8 cellular contexts compared by ENCODE assay signal in the genomic region with DNA sequence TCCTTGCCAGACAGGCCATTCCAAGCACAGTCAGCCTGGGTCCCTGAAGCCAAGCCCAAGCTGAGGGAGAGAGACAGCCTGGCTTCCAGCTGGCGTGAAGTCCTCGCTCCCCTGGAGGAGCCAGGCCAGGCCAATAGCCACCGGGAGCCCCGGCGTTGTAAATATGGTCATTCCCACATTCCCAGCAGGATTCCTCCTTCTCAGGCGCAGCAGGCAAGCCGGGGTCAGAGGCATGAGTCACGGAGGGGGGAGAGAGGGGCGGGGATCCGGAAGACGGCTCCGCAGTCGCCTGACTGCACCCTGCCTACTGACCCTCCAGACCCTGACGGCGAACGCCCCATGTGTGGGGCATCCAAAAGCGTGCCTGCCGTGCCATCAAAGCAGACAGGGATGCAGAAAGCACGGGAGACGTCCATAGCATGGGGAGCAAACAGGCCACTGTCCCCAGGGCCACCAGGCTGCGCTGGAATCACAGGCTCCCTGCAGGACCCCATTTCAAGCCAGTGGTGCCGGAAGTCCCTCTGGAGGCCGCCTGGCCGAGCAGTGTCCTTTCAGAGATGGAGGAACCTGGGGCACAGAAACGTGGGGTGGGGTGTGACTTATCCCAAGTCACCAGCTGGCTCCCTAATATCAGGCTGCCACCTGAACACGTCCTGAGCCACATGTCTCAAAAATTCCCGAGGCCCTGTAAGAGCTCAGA. TPM values are rescaled to one million over a fixed set of nuclear protein-coding genes. Genes with fewer than 3 reads are reported as not detected.
DNase-seq lines count a peak whose midpoint lies in the region; ATAC-seq, FAIRE-seq and TF ChIP-seq lines count a peak whose summit lies in the region.

No MANE protein-coding gene starts in this region.

- FAIRE-seq in HepG2 (lab: Jason Lieb, UNC), result no peak

- peaks cover 27 to 86% of the 10 kb centered on the region in 2 experiments for H3K27me3 ChIP-seq in HepG2 (ENCODE audit: control insufficient read depth in 1 of 2, insufficient read depth in 2 of 2, low read length in 2 of 2)
- H3K27me3 ChIP-seq in testis, result no peaks in the 10 kb centered on the region

- in situ Hi-C loops in HepG2 (cut with HindIII; ENCODE audit: extremely low pct_ligation_motif_present, low pct_unique_long_range_greater_than_20kb), result no loop called here

- WGBS in HepG2 (ENCODE audit: low lambda C conversion rate), result 0% methylated on average over 8 of the region's 27 CpGs
- WGBS in testis, 2 donors, result 38 to 53% methylated on average over 12 to 26 of the region's 27 CpGs

- intact Hi-C loops in HepG2 (cut with micrococcal nuclease; ENCODE audit: unreplicated experiment) (no loop called here), testis (cut with DNase I; ENCODE audit: low total_unique reads) (no loop called here)

- DNase-seq in HK-2 (ENCODE audit: unreplicated experiment), result peak; percentile 41
- peak; percentile 68 for DNase-seq in dermis blood vessel endothelial cell
- DNase-seq in HepG2 (ENCODE audit: low spot score), result peak; percentile 29
- DNase-seq in testis, result peak; percentile 61
- DNase-seq in activated T-cell treated with anti-CD3 and anti-CD28 coated beads, Interleukin-2, amount 50 U/mL, for 48 hours, result no peak

- TF ChIP-seq RAD21 in HepG2 (CRISPR knock-in tag; IDR thresholded peaks at IDR 0.05), result no peak

- no peaks in the 10 kb centered on the region for H4K20me1 ChIP-seq in HepG2 (ENCODE audit: insufficient read depth, low read length)

- CTCF ChIA-PET in HepG2 (lab: Yijun Ruan, JAX; ENCODE audit: low intra/inter-chr PET ratio, low total read pairs), result no interaction called here

- no peak overlapping the region for H3K27ac ChIP-seq in HepG2 (ENCODE audit: extremely low read length, insufficient read depth, low read length)
- no peak overlapping the region for H3K27ac ChIP-seq in testis

- ATAC-seq in HepG2 (peak; percentile 50), GM19452 (IDR thresholded peaks at IDR 0.05; ENCODE audit: unreplicated experiment) (no peak), GM21367 (IDR thresholded peaks at IDR 0.05; ENCODE audit: unreplicated experiment) (no peak), HG02840 (IDR thresholded peaks at IDR 0.05; ENCODE audit: low FRiP score, unreplicated experiment) (no peak)

- no peak overlapping the region for H2AFZ ChIP-seq in HepG2 (ENCODE audit: low read length)

- peak overlapping the region; percentile 30 for H3K4me2 ChIP-seq in HepG2 (ENCODE audit: low read depth, low read length)

- H3K4me1 ChIP-seq in HepG2 (ENCODE audit: insufficient read depth, low read length) (no peaks in the 10 kb centered on the region), testis (peaks cover 12% of the 10 kb centered on the region)

- TF ChIP-seq POLR2A in HepG2 (IDR thresholded peaks at IDR 0.05; ENCODE audit: insufficient read depth in 1 of 2, low read depth in 2 of 2, low read length in 2 of 2) (no peak), testis (IDR thresholded peaks at IDR 0.05) (no peak)

- POLR2A ChIA-PET in HepG2 (lab: Yijun Ruan, JAX), result no interaction called here

- no peaks in the 10 kb centered on the region for H3K36me3 ChIP-seq in HepG2 (replicated peaks in 1 of 2; ENCODE audit: control insufficient read depth in 1 of 2, insufficient read depth in 2 of 2, low read length in 2 of 2)
- H3K36me3 ChIP-seq in testis (ENCODE audit: low read depth, missing control alignments), result no peaks in the 10 kb centered on the region

- H3K9me3 ChIP-seq in HepG2 (ENCODE audit: low read length) (no peaks in the 10 kb centered on the region), testis (no peaks in the 10 kb centered on the region)

- no peak overlapping the region for H3K4me3 ChIP-seq in HepG2 (replicated peaks in 1 of 3; ENCODE audit: insufficient read depth in 1 of 3, low read depth in 2 of 3, low read length in 3 of 3)
- no peak overlapping the region for H3K4me3 ChIP-seq in testis

- TF ChIP-seq EP300 in HepG2 (IDR thresholded peaks at IDR 0.05; ENCODE audit: low read depth in 2 of 2, low read length in 2 of 2) (no peak), HepG2 (CRISPR knock-in tag; IDR thresholded peaks at IDR 0.05; ENCODE audit: borderline replicate concordance) (no peak)

- H3K79me2 ChIP-seq in HepG2 (ENCODE audit: insufficient read depth, low read length), result no peaks in the 10 kb centered on the region

- BruUV-seq in HepG2 (replicated peaks; lab: Mats Ljungman, UMichigan), result no TSS peak

- H3K9ac ChIP-seq in HepG2 (ENCODE audit: insufficient read depth, low read depth, low read length), result no peak overlapping the region

- TF ChIP-seq CTCF in HepG2 (CRISPR knock-in tag; IDR thresholded peaks at IDR 0.05) (peak; percentile 16; the same call in 1 of the 2 replicates), testis (IDR thresholded peaks at IDR 0.05) (no peak)

TF ChIP-seq in HepG2, 621 proteins besides CTCF, POLR2A, EP300 and RAD21 (continues in another document):
- TF ChIP-seq ZNF276 (CRISPR knock-in tag; IDR thresholded peaks at IDR 0.05; ENCODE audit: low read depth) (no peak), GABPB1 (CRISPR knock-in tag; IDR thresholded peaks at IDR 0.05) (peak; percentile 58; the same call in 1 of the 2 replicates), ELF1 (CRISPR knock-in tag; IDR thresholded peaks at IDR 0.05) (0 out of 2 replicates have a peak, but pooled peaks have one; percentile 19), FOSL2 (CRISPR knock-in tag; IDR thresholded peaks at IDR 0.05) (peak; percentile 81)
- TF ChIP-seq, protein P1, sequence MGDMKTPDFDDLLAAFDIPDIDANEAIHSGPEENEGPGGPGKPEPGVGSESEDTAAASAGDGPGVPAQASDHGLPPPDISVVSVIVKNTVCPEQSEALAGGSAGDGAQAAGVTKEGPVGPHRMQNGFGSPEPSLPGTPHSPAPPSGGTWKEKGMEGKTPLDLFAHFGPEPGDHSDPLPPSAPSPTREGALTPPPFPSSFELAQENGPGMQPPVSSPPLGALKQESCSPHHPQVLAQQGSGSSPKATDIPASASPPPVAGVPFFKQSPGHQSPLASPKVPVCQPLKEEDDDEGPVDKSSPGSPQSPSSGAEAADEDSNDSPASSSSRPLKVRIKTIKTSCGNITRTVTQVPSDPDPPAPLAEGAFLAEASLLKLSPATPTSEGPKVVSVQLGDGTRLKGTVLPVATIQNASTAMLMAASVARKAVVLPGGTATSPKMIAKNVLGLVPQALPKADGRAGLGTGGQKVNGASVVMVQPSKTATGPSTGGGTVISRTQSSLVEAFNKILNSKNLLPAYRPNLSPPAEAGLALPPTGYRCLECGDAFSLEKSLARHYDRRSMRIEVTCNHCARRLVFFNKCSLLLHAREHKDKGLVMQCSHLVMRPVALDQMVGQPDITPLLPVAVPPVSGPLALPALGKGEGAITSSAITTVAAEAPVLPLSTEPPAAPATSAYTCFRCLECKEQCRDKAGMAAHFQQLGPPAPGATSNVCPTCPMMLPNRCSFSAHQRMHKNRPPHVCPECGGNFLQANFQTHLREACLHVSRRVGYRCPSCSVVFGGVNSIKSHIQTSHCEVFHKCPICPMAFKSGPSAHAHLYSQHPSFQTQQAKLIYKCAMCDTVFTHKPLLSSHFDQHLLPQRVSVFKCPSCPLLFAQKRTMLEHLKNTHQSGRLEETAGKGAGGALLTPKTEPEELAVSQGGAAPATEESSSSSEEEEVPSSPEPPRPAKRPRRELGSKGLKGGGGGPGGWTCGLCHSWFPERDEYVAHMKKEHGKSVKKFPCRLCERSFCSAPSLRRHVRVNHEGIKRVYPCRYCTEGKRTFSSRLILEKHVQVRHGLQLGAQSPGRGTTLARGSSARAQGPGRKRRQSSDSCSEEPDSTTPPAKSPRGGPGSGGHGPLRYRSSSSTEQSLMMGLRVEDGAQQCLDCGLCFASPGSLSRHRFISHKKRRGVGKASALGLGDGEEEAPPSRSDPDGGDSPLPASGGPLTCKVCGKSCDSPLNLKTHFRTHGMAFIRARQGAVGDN (CRISPR knock-in tag; IDR thresholded peaks at IDR 0.05), result peak; percentile 36; the same call in 1 of the 2 replicates

RNA-seq across cellular contexts. Expression of gene TWIST2, which starts 48.2 kb away (rescaled TPM):
- total RNA-seq in dermis blood vessel endothelial cell, result 0.56 TPM in 1 of 2 replicates, not detected in the other
- 0.11 TPM in 1 of 2 replicates, not detected in the other for total RNA-seq in HepG2 (2016; rRNA removed; fragmentation: Illumina TruSeq; extraction: Trizol)
- total RNA-seq in HepG2 (2016; cell fraction: cytosol; rRNA removed; fragmentation: Illumina TruSeq; extraction: Trizol; ENCODE audit: low read depth), result 0.18 and 0.20 TPM in 2 replicates
- not detected in 2 replicates for total RNA-seq in HepG2 (2016; cell fraction: insoluble cytoplasmic fraction; rRNA removed; fragmentation: Illumina TruSeq; extraction: Trizol)
- total RNA-seq in HepG2 (2016; cell fraction: membrane; rRNA removed; fragmentation: Illumina TruSeq; extraction: Trizol), result 0.21 and 0.25 TPM in 2 replicates
- not detected in 2 replicates for total RNA-seq in HepG2 (2016; cell fraction: nucleus; rRNA removed; fragmentation: Illumina TruSeq; extraction: Trizol)
- 0.08 and 0.09 TPM in 2 replicates for polyA plus RNA-seq in HepG2 (2011; rRNA removed)
- 0.10 and 0.34 TPM in 2 replicates for polyA plus RNA-seq in HepG2 (2011; cell fraction: cytosol; rRNA removed)
- polyA plus RNA-seq in HepG2 (2011; cell fraction: nucleus; rRNA removed), result 0.21 TPM in 1 of 2 replicates, not detected in the other
- 0.09 TPM in 1 of 2 replicates, not detected in the other for polyA plus RNA-seq in HepG2 (2012)
- polyA plus RNA-seq in HepG2 (2016; cell fraction: cytosol; fragmentation: Illumina TruSeq; extraction: Trizol; ENCODE audit: low read depth), result 0.21 and 0.36 TPM in 2 replicates
- not detected in 2 replicates for polyA plus RNA-seq in HepG2 (2016; cell fraction: insoluble cytoplasmic fraction; fragmentation: Illumina TruSeq; extraction: Trizol; ENCODE audit: low read depth)
- polyA plus RNA-seq in HepG2 (2016; cell fraction: membrane; fragmentation: Illumina TruSeq; extraction: Trizol; ENCODE audit: low read depth), result 0.12 TPM in 1 of 2 replicates, not detected in the other
- polyA plus RNA-seq in HepG2 (2016; cell fraction: nucleus; fragmentation: Illumina TruSeq; extraction: Trizol; ENCODE audit: insufficient read depth, low read depth), result not detected in 2 replicates
- polyA minus RNA-seq in HepG2 (2011; rRNA and poly(A)+ RNA removed; ENCODE audit: low replicate concordance), result 0.32 and 4.4 TPM in 2 replicates
- polyA minus RNA-seq in HepG2 (2011; cell fraction: cytosol; rRNA and poly(A)+ RNA removed), result not detected in 2 replicates
- 0.37 and 0.39 TPM in 2 replicates for polyA minus RNA-seq in HepG2 (2011; cell fraction: nucleus; rRNA and poly(A)+ RNA removed)
- total RNA-seq in testis, result 10 to 100 TPM; 10.3 to 11.3 TPM
- 5.0 TPM for polyA plus RNA-seq in testis (ENCODE audit: insufficient read depth, low read depth, low replicate concordance)

Comparison
In these comparisons a context has a peak if more than half of its experiments do, and no peak if none do; other contexts are left out.
1. DNase-seq: peak in HK-2 (single experiment), dermis blood vessel endothelial cell (single experiment), HepG2 (single experiment) and testis (single experiment); none in activated T-cell treated with anti-CD3 and anti-CD28 coated beads, Interleukin-2, amount 50 U/mL, for 48 hours (0 of 2).